In the genomic region with DNA sequence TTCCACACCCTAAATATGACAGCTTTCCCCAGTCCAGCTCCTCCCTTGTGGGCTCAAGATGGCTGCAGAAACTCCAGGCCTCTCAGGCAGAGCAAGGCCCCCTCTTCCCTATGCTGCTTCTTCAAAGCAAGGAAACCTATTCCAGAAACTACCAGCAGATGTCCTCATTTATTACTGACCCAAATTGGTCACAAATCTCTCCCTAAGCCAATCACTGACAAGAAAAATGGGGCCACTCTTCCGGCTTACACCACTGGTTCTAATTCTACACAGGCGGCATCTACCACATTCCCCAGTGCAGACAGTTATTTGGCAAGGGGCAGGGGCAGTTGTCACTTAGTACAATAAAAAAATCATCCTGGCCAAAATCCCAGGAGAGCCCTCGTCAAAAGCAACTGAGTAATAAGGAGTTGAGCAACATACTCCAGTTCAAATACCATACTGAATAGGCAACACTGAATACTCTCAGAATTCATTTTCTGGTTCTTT, we compare ENCODE assay signal across 9 cellular contexts.
DNase-seq lines count a peak whose midpoint lies in the region; ATAC-seq and TF ChIP-seq lines count a peak whose summit lies in the region.
"Had no signal": no experiment of that assay in that cellular context is flagged by ENCODE, and none has a peak within 500 bp of the region (broad histone marks: within the 10 kb centered on the region; RNA-seq: fewer than 3 reads in every experiment).

No MANE protein-coding gene starts in this region.

- H3K4me1 Mint-ChIP-seq in activated T-cell treated with anti-CD3 and anti-CD28 coated beads, Interleukin-2, amount 50 U/mL, for 24 hours (ENCODE audit: low read depth): peaks cover 74% of the 10 kb centered on the region

- H3K9me3 Mint-ChIP-seq in activated T-cell treated with anti-CD3 and anti-CD28 coated beads, Interleukin-2, amount 50 U/mL, for 24 hours: no peaks in the 10 kb centered on the region

- H3K27me3 Mint-ChIP-seq in activated T-cell treated with anti-CD3 and anti-CD28 coated beads, Interleukin-2, amount 50 U/mL, for 24 hours: no peaks in the 10 kb centered on the region

- H3K4me3 Mint-ChIP-seq in activated T-cell treated with anti-CD3 and anti-CD28 coated beads, Interleukin-2, amount 50 U/mL, for 24 hours: peak overlapping the region; percentile 26

- CTCF ChIA-PET in HEK293T (lab: Yijun Ruan, JAX): no interaction called here

- in situ Hi-C loops in astrocyte of the cerebellum (cut with HindIII; ENCODE audit: low sequenced_read_pairs): no loop called here

- POLR2A ChIA-PET in HEK293T (lab: Yijun Ruan, JAX): no interaction called here

- H3K4me3 ChIP-seq in astrocyte of the cerebellum (ENCODE audit: low read depth, low read length) (no peak overlapping the region), skeletal muscle cell (ENCODE audit: low read depth, low read length) (no peak overlapping the region)
- H3K4me3 ChIP-seq: skin epidermis had no signal

- no peak for ATAC-seq in GM21737 (IDR thresholded peaks at IDR 0.05; ENCODE audit: unreplicated experiment)

- peak; percentile 79 for TF ChIP-seq CTCF in astrocyte of the cerebellum (IDR thresholded peaks at IDR 0.05; ENCODE audit: low read depth, low read length, missing control alignments)

- no peak for DNase-seq in activated T-cell treated with anti-CD3 and anti-CD28 coated beads, Interleukin-2, amount 50 U/mL, for 24 hours
- DNase-seq in activated T-cell treated with anti-CD3 and anti-CD28 coated beads, Interleukin-2, amount 50 U/mL, for 48 hours: no peak
- DNase-seq in HEK293T (ENCODE audit: extremely low spot score): peak; percentile 61
- peak; percentile 1 for DNase-seq in NCI-H1048 (lab: John Stamatoyannopoulos, UW)
- DNase-seq in astrocyte of the cerebellum (ENCODE audit: low read depth): peak; percentile 93
- DNase-seq in hippocampal formation (lab: John Stamatoyannopoulos, UW): peak; percentile 40 to 88
- peak; percentile 98 for DNase-seq in skeletal muscle cell (ENCODE audit: low read depth)

- H3K27ac Mint-ChIP-seq in activated T-cell treated with anti-CD3 and anti-CD28 coated beads, Interleukin-2, amount 50 U/mL, for 24 hours: peak overlapping the region; percentile 93

- peaks cover 50% of the 10 kb centered on the region for H3K36me3 Mint-ChIP-seq in activated T-cell treated with anti-CD3 and anti-CD28 coated beads, Interleukin-2, amount 50 U/mL, for 24 hours (ENCODE audit: low read depth)

TF ChIP-seq in HEK293T, 16 proteins besides CTCF, POLR2A, EP300 and RAD21:
- TF ChIP-seq, protein P1, sequence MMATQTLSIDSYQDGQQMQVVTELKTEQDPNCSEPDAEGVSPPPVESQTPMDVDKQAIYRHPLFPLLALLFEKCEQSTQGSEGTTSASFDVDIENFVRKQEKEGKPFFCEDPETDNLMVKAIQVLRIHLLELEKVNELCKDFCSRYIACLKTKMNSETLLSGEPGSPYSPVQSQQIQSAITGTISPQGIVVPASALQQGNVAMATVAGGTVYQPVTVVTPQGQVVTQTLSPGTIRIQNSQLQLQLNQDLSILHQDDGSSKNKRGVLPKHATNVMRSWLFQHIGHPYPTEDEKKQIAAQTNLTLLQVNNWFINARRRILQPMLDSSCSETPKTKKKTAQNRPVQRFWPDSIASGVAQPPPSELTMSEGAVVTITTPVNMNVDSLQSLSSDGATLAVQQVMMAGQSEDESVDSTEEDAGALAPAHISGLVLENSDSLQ (IDR thresholded peaks at IDR 0.05): peak; percentile 62; the same call in 1 of the 2 replicates
- no peak for TF ChIP-seq TARDBP (IDR thresholded peaks at IDR 0.05)

Comparison
In these comparisons a context has a peak if more than half of its experiments do, and no peak if none do; other contexts are left out.
1. DNase-seq: peak in HEK293T (single experiment), NCI-H1048 (single experiment), astrocyte of the cerebellum (single experiment), hippocampal formation (2 of 2) and skeletal muscle cell (single experiment); none in activated T-cell treated with anti-CD3 and anti-CD28 coated beads, Interleukin-2, amount 50 U/mL, for 24 hours (single experiment) and activated T-cell treated with anti-CD3 and anti-CD28 coated beads, Interleukin-2, amount 50 U/mL, for 48 hours (0 of 2).